In genomic region chr9:123357748-123358059, GRCh38 we compare ENCODE assay signal across 32 cellular contexts. TPM values are rescaled to one million over a fixed set of nuclear protein-coding genes. Genes with fewer than 3 reads are reported as not detected.
DNase-seq lines count a peak whose midpoint lies in the region; ATAC-seq lines count a peak whose summit lies in the region.
"Had no signal": no experiment of that assay in that cellular context is flagged by ENCODE, and none has a peak within 500 bp of the region (broad histone marks: within the 10 kb centered on the region; RNA-seq: fewer than 3 reads in every experiment).

No MANE protein-coding gene starts in this region.

- H2BK5ac ChIP-seq in mesenchymal stem cell (ENCODE audit: low read depth, low read length, poor library complexity, severe bottlenecking) = no peak overlapping the region
- no peak overlapping the region for H2BK5ac ChIP-seq in trophoblast cell (ENCODE audit: low read depth, low read length, poor library complexity)

- H2BK15ac ChIP-seq in mesenchymal stem cell (ENCODE audit: low read depth, poor library complexity, severe bottlenecking) = no peak overlapping the region

- H3K36me3 ChIP-seq in HUES48 (ENCODE audit: control insufficient read depth, insufficient read depth, low read length) = no peaks in the 10 kb centered on the region
- no peaks in the 10 kb centered on the region for H3K36me3 ChIP-seq in mesenchymal stem cell (ENCODE audit: control insufficient read depth in 1 of 2, insufficient read depth in 2 of 2, low read depth in 1 of 2, low read length in 2 of 2)
- no peaks in the 10 kb centered on the region for H3K36me3 ChIP-seq in trophoblast cell (ENCODE audit: control insufficient read depth in 1 of 2, insufficient read depth in 2 of 2, low read length in 2 of 2)
- H3K36me3 ChIP-seq: HAP-1, pancreas had no signal

- H3K4me1 ChIP-seq in HUES48 (ENCODE audit: control insufficient read depth, insufficient read depth, low read length) (peaks cover 51% of the 10 kb centered on the region), mesenchymal stem cell (ENCODE audit: control insufficient read depth, insufficient read depth, low read depth, low read length) (peaks cover 51% of the 10 kb centered on the region), trophoblast cell (ENCODE audit: control insufficient read depth in 1 of 2, insufficient read depth in 2 of 2, low read length in 2 of 2) (peaks cover 51 to 62% of the 10 kb centered on the region in 2 experiments)
- H3K4me1 ChIP-seq: pancreas had no signal

- H4K91ac ChIP-seq in mesenchymal stem cell (ENCODE audit: low read length) (peak overlapping the region; percentile 0), trophoblast cell (ENCODE audit: low read depth, low read length) (peak overlapping the region; percentile 7)

- H3K9ac ChIP-seq in HUES48 (ENCODE audit: low read depth, low read length) (no peak overlapping the region), mesenchymal stem cell (ENCODE audit: low read length) (no peak overlapping the region), trophoblast cell (ENCODE audit: low read length) (no peak overlapping the region)
- H3K9ac ChIP-seq: SK-N-SH had no signal

- H2AK5ac ChIP-seq in mesenchymal stem cell (ENCODE audit: low read length, severe bottlenecking) = no peak overlapping the region
- H2AK5ac ChIP-seq in trophoblast cell (ENCODE audit: low read length) = peak overlapping the region; percentile 59

- H3K4me2 ChIP-seq in mesenchymal stem cell (ENCODE audit: low read length, poor library complexity, severe bottlenecking) = no peak overlapping the region
- H3K4me2 ChIP-seq in trophoblast cell (ENCODE audit: low read length) = no peak overlapping the region
- H3K4me2 ChIP-seq: SK-N-SH had no signal

- H3K36me3 Mint-ChIP-seq in activated naive CD4-positive, alpha-beta T cell treated with anti-CD3 and anti-CD28 coated beads, Interleukin-2, amount 50 U/mL, for 72 hours = no peaks in the 10 kb centered on the region

- no peak overlapping the region for H4K12ac ChIP-seq in trophoblast cell (ENCODE audit: low read depth, low read length)

- H3K9me3 Mint-ChIP-seq in activated naive CD4-positive, alpha-beta T cell treated with anti-CD3 and anti-CD28 coated beads, Interleukin-2, amount 50 U/mL, for 72 hours = no peaks in the 10 kb centered on the region
- H3K9me3 Mint-ChIP-seq: activated naive CD8-positive, alpha-beta T cell treated with anti-CD3 and anti-CD28 coated beads, Interleukin-2, amount 50 U/mL, for 24 hours; activated T-cell treated with anti-CD3 and anti-CD28 coated beads, Interleukin-2, amount 50 U/mL, for 24 hours; T-helper 2 cell treated with Interferon-gamma antibody and Interleukin-4, amounts not matched to agents 5 μg/mL and 100 μg/mL, for 36 hours had no signal

- no peak overlapping the region for H3K23ac ChIP-seq in mesenchymal stem cell (ENCODE audit: low read length in 2 of 2)
- no peak overlapping the region for H3K23ac ChIP-seq in trophoblast cell (ENCODE audit: low read length)

- H3K79me1 ChIP-seq in mesenchymal stem cell (replicated peaks; ENCODE audit: low read length, poor library complexity, severe bottlenecking) (no peaks in the 10 kb centered on the region), trophoblast cell (ENCODE audit: low read length) (peaks cover 27% of the 10 kb centered on the region)

- no peak overlapping the region for H4K8ac ChIP-seq in mesenchymal stem cell (ENCODE audit: low read length)
- H4K8ac ChIP-seq in trophoblast cell (ENCODE audit: low read depth, low read length) = no peak overlapping the region

- H2BK120ac ChIP-seq in mesenchymal stem cell (ENCODE audit: low read depth, low read length) = no peak overlapping the region
- no peak overlapping the region for H2BK120ac ChIP-seq in trophoblast cell (ENCODE audit: insufficient read depth, low read length, poor library complexity)

- H3K27ac ChIP-seq in HUES48 (ENCODE audit: low read depth, low read length) (peak overlapping the region; percentile 44), cingulate gyrus (ENCODE audit: low read depth, low read length) (peak overlapping the region; percentile 93), mesenchymal stem cell (ENCODE audit: low read length, poor library complexity, severe bottlenecking) (no peak overlapping the region), trophoblast cell (ENCODE audit: low read depth, low read length) (no peak overlapping the region)
- H3K27ac ChIP-seq: epithelial cell of prostate, pancreas had no signal

- H3K4me3 ChIP-seq in HUES48 (ENCODE audit: low read depth, low read length) = no peak overlapping the region
- H3K4me3 ChIP-seq in mesenchymal stem cell (ENCODE audit: insufficient read depth in 1 of 2, low read depth in 1 of 2, low read length in 2 of 2) = no peak overlapping the region
- H3K4me3 ChIP-seq in trophoblast cell (ENCODE audit: low read depth, low read length) = peak overlapping the region; percentile 34
- H3K4me3 ChIP-seq: HAP-1, pancreas had no signal

- WGBS in mesenchymal stem cell = 93% methylated on average over 2 of the region's 2 CpGs
- WGBS in trophoblast cell (ENCODE audit: extremely low coverage, insufficient coverage, insufficient read length) = no CpG with 5 or more reads among the region's 2 CpGs

- no peak overlapping the region for H2BK12ac ChIP-seq in mesenchymal stem cell (ENCODE audit: low read length in 2 of 2)
- H2BK12ac ChIP-seq in trophoblast cell (ENCODE audit: low read length) = peak overlapping the region; percentile 11

- H3K27me3 ChIP-seq in HUES48 (ENCODE audit: control insufficient read depth, insufficient read depth, low read length) (0 out of 2 replicates have a peak, but pooled peaks cover 3% of the 10 kb centered on the region), mesenchymal stem cell (ENCODE audit: control insufficient read depth in 1 of 2, insufficient read depth in 1 of 2, low read length in 2 of 2) (peaks cover 41 to 54% of the 10 kb centered on the region in 2 experiments), trophoblast cell (ENCODE audit: insufficient read depth, low read length) (no peaks in the 10 kb centered on the region)
- H3K27me3 ChIP-seq: pancreas had no signal

- ATAC-seq in activated naive CD4-positive, alpha-beta T cell treated with anti-CD3 and anti-CD28 coated beads, Interleukin-2, amount 50 U/mL, for 72 hours = no peak
- no peak for ATAC-seq in GM21423 (IDR thresholded peaks at IDR 0.05; ENCODE audit: unreplicated experiment)
- ATAC-seq in HG03342 (IDR thresholded peaks at IDR 0.05; ENCODE audit: unreplicated experiment) = no peak
- ATAC-seq in Right ventricle myocardium superior (ENCODE audit: poor library complexity) = no peak
- ATAC-seq: activated naive CD8-positive, alpha-beta T cell treated with anti-CD3 and anti-CD28 coated beads, Interleukin-2, amount 50 U/mL, for 24 hours; left colon; pancreas; right cardiac atrium had no signal

- no peak for DNase-seq in mesenchymal stem cell
- no peak for DNase-seq in trophoblast cell
- DNase-seq in activated naive CD4-positive, alpha-beta T cell treated with anti-CD3 and anti-CD28 coated beads, Interleukin-2, amount 50 U/mL, for 72 hours (ENCODE audit: low spot score in 2 of 2) = no peak
- DNase-seq in Right ventricle myocardium superior = no peak
- DNase-seq: activated CD4-positive, alpha-beta T cell treated with anti-CD3 and anti-CD28 coated beads for 48 hours; activated gamma-delta T cell treated with Interleukin-2 at 50 U/mL for 16 hours; activated naive CD8-positive, alpha-beta T cell treated with anti-CD3 and anti-CD28 coated beads, Interleukin-2, amount 50 U/mL, for 24 hours; activated T-cell treated with anti-CD3 and anti-CD28 coated beads, Interleukin-2, amount 50 U/mL, for 24 hours; DMS79; effector CD4-positive, alpha-beta T cell; GDM1; left colon; NCI-H1417 treated with DMSO at 0.1 percent for 48 hours; NCI-H2081 treated with DMSO at 0.1 percent for 48 hours; NCI-H446; OCI-M1; pancreas; right cardiac atrium; stimulated activated CD4-positive, alpha-beta T cell treated with anti-CD3 and anti-CD28 coated beads, Interleukin-12 subunit alpha, Interleukin-12 subunit beta, amount 100 ng/mL, for 4 hours; stimulated activated CD4-positive, alpha-beta T cell treated with anti-CD3 and anti-CD28 coated beads, Interleukin-4, amount 100 ng/mL, for 1 hour had no signal

- intact Hi-C loops in Right ventricle myocardium superior (cut with DNase I) = no loop called here

- peaks cover 7% of the 10 kb centered on the region for H3K79me2 ChIP-seq in trophoblast cell (ENCODE audit: control insufficient read depth, insufficient read depth, low read length, poor library complexity)

- H2AFZ ChIP-seq in mesenchymal stem cell (ENCODE audit: low read depth, low read length) = no peak overlapping the region
- no peak overlapping the region for H2AFZ ChIP-seq in trophoblast cell (ENCODE audit: insufficient read depth, low read length, poor library complexity)

- peak overlapping the region in 1 of 2 experiments; percentile 15 for H3K14ac ChIP-seq in mesenchymal stem cell (ENCODE audit: low read length in 2 of 2)
- peak overlapping the region; percentile 5 for H3K14ac ChIP-seq in trophoblast cell (ENCODE audit: low read length)

- no peak overlapping the region for H3K18ac ChIP-seq in mesenchymal stem cell (ENCODE audit: low read depth in 1 of 2, low read length in 2 of 2)
- peak overlapping the region; percentile 30 for H3K18ac ChIP-seq in trophoblast cell (ENCODE audit: low read length)

- H3K27ac Mint-ChIP-seq in activated naive CD4-positive, alpha-beta T cell treated with anti-CD3 and anti-CD28 coated beads, Interleukin-2, amount 50 U/mL, for 72 hours = no peak overlapping the region
- H3K27ac Mint-ChIP-seq: activated naive CD8-positive, alpha-beta T cell treated with anti-CD3 and anti-CD28 coated beads, Interleukin-2, amount 50 U/mL, for 24 hours; activated T-cell treated with anti-CD3 and anti-CD28 coated beads, Interleukin-2, amount 50 U/mL, for 24 hours; T-helper 2 cell treated with Interferon-gamma antibody and Interleukin-4, amounts not matched to agents 5 μg/mL and 100 μg/mL, for 36 hours had no signal

- no peaks in the 10 kb centered on the region for H3K9me3 ChIP-seq in HUES48 (ENCODE audit: control insufficient read depth, insufficient read depth, low read length)
- H3K9me3 ChIP-seq in mesenchymal stem cell (ENCODE audit: control insufficient read depth, low read length) = no peaks in the 10 kb centered on the region
- peaks cover 3% of the 10 kb centered on the region for H3K9me3 ChIP-seq in trophoblast cell (ENCODE audit: insufficient read depth, low read depth, low read length)
- H3K9me3 ChIP-seq: HAP-1, pancreas, SK-N-SH had no signal

- H3K4ac ChIP-seq in mesenchymal stem cell (ENCODE audit: low read depth in 1 of 2, low read length in 2 of 2) (no peak overlapping the region), trophoblast cell (ENCODE audit: low read depth, low read length) (no peak overlapping the region)

RNA-seq across cellular contexts. Expression of gene CRB2, which starts 1.7 kb away (rescaled TPM):
- polyA plus RNA-seq in mesenchymal stem cell (2013, experiment 1 of 2) = 0.11 TPM
- polyA plus RNA-seq in mesenchymal stem cell (2013, experiment 2 of 2) = 0.10 TPM
- polyA plus RNA-seq in trophoblast cell (2013) = 5.1 and 5.5 TPM in 2 replicates
- under 1 TPM in 1 of 2 donors, not detected in 1; 0.14 TPM for total RNA-seq in activated naive CD4-positive, alpha-beta T cell treated with anti-CD3 and anti-CD28 coated beads, Interleukin-2, amount 50 U/mL, for 72 hours
- total RNA-seq in Right ventricle myocardium superior = not detected
- total RNA-seq: activated CD8-positive, alpha-beta memory T cell treated with anti-CD3 and anti-CD28 coated beads for 36 hours; HT1080; myocyte; pancreas had no signal
- polyA plus RNA-seq: BJ, SK-N-SH had no signal

Comparison
In these comparisons a context has a peak if more than half of its experiments do, and no peak if none do; other contexts are left out.
1. H3K27ac ChIP-seq: peak in HUES48 (single experiment) and cingulate gyrus (single experiment); none in mesenchymal stem cell (single experiment) and trophoblast cell (single experiment).